8 cellular contexts compared by ENCODE assay signal in genomic region chrX:64204701-64205440, GRCh38. TPM values are rescaled to one million over a fixed set of nuclear protein-coding genes. Genes with fewer than 3 reads are reported as not detected.
A peak's percentile ranks its signal among the peaks of the same experiment; 100 is the strongest.
DNase-seq lines count a peak whose midpoint lies in the region; ATAC-seq and TF ChIP-seq lines count a peak whose summit lies in the region.

No MANE protein-coding gene starts in this region.

- H4K20me1 ChIP-seq in BLaER1 = peaks cover 47% of the 10 kb centered on the region

- H3K27ac Mint-ChIP-seq in T-helper 1 cell treated with Interleukin-12 subunit alpha and Interleukin-12 subunit beta and Interleukin-4 antibody, amounts not matched to agents 30 μg/mL and 1 μg/mL, for 36 hours = no peak overlapping the region
- peak overlapping the region; percentile 93 for H3K27ac Mint-ChIP-seq in dendritic cell treated with granulocyte-macrophage colony-stimulating factor and Interleukin-4, amounts not matched to agents 40 ng/mL and 50 ng/mL, for 4 days

- peaks cover 13% of the 10 kb centered on the region; the same call in 1 of the 2 replicates for H3K9me3 ChIP-seq in BLaER1
- H3K9me3 ChIP-seq in liver (ENCODE audit: control insufficient read depth in 4 of 4, low read length in 3 of 4) = no peaks in the 10 kb centered on the region

- no peaks in the 10 kb centered on the region for H3K9me3 Mint-ChIP-seq in T-helper 1 cell treated with Interleukin-12 subunit alpha and Interleukin-12 subunit beta and Interleukin-4 antibody, amounts not matched to agents 30 μg/mL and 1 μg/mL, for 36 hours
- H3K9me3 Mint-ChIP-seq in dendritic cell treated with granulocyte-macrophage colony-stimulating factor and Interleukin-4, amounts not matched to agents 40 ng/mL and 50 ng/mL, for 4 days = no peaks in the 10 kb centered on the region

- H3K27me3 Mint-ChIP-seq in T-helper 1 cell treated with Interleukin-12 subunit alpha and Interleukin-12 subunit beta and Interleukin-4 antibody, amounts not matched to agents 30 μg/mL and 1 μg/mL, for 36 hours (ENCODE audit: low read depth) = no peaks in the 10 kb centered on the region
- no peaks in the 10 kb centered on the region for H3K27me3 Mint-ChIP-seq in dendritic cell treated with granulocyte-macrophage colony-stimulating factor and Interleukin-4, amounts not matched to agents 40 ng/mL and 50 ng/mL, for 4 days

- H3K36me3 ChIP-seq in BLaER1 (no peaks in the 10 kb centered on the region), liver (ENCODE audit: control insufficient read depth in 4 of 4, insufficient read depth in 3 of 4, low read depth in 1 of 4, low read length in 3 of 4) (no peaks in the 10 kb centered on the region)

- H3K9ac ChIP-seq in BLaER1 = peak overlapping the region; percentile 79
- H3K9ac ChIP-seq in liver (ENCODE audit: low read depth in 1 of 2, low read length in 2 of 2) = peak overlapping the region in 1 of 2 donors; percentile 14

- peak overlapping the region; percentile 72 for H3K4me3 ChIP-seq in BLaER1
- peak overlapping the region; percentile 67 to 82 (median 75) for H3K4me3 ChIP-seq in liver (ENCODE audit: low read depth in 1 of 3, low read length in 3 of 3)

- ATAC-seq in GM19035 (IDR thresholded peaks at IDR 0.05; ENCODE audit: unreplicated experiment) = peak; percentile 16
- ATAC-seq in HG03442 (IDR thresholded peaks at IDR 0.05; ENCODE audit: unreplicated experiment) = peak; percentile 2

- under 1% methylated on average over 46 of the region's 46 CpGs for WGBS in liver

- H3K4me3 Mint-ChIP-seq in T-helper 1 cell treated with Interleukin-12 subunit alpha and Interleukin-12 subunit beta and Interleukin-4 antibody, amounts not matched to agents 30 μg/mL and 1 μg/mL, for 36 hours = peak overlapping the region; percentile 89
- peak overlapping the region; percentile 88 for H3K4me3 Mint-ChIP-seq in dendritic cell treated with granulocyte-macrophage colony-stimulating factor and Interleukin-4, amounts not matched to agents 40 ng/mL and 50 ng/mL, for 4 days

- H3K4me1 ChIP-seq in BLaER1 = peaks cover 30% of the 10 kb centered on the region
- peaks cover 0 to 32% (median 20%) of the 10 kb centered on the region in 4 donors for H3K4me1 ChIP-seq in liver (ENCODE audit: control insufficient read depth in 4 of 4, insufficient read depth in 4 of 4, low read length in 3 of 4)

- H3K27ac ChIP-seq in BLaER1 (peak overlapping the region; percentile 79), liver (ENCODE audit: low read depth in 1 of 2, low read length in 2 of 2) (peak overlapping the region; percentile 91 to 96)

- H3K4me2 ChIP-seq in BLaER1 = peak overlapping the region; percentile 79

- peaks cover 37% of the 10 kb centered on the region for H3K27me3 ChIP-seq in BLaER1
- H3K27me3 ChIP-seq in liver (ENCODE audit: control insufficient read depth in 4 of 4, insufficient read depth in 4 of 4, low read length in 3 of 4) = no peaks in the 10 kb centered on the region

- no peak for TF ChIP-seq CTCF in liver (IDR thresholded peaks at IDR 0.05; ENCODE audit: low read depth, low read length, missing input control)

- H3K36me3 Mint-ChIP-seq in T-helper 1 cell treated with Interleukin-12 subunit alpha and Interleukin-12 subunit beta and Interleukin-4 antibody, amounts not matched to agents 30 μg/mL and 1 μg/mL, for 36 hours (ENCODE audit: low read depth) = peaks cover 2% of the 10 kb centered on the region
- no peaks in the 10 kb centered on the region for H3K36me3 Mint-ChIP-seq in dendritic cell treated with granulocyte-macrophage colony-stimulating factor and Interleukin-4, amounts not matched to agents 40 ng/mL and 50 ng/mL, for 4 days (ENCODE audit: low read depth)

- intact Hi-C loops in dendritic cell treated with granulocyte-macrophage colony-stimulating factor and Interleukin-4, amounts not matched to agents 40 ng/mL and 50 ng/mL, for 4 days (cut with micrococcal nuclease) = loop anchor here (5.0 to 10.0 kb wide), 2 partner anchors 448 to 860 kb away; no protein-coding TSS in a partner anchor

- H3K4me1 Mint-ChIP-seq in T-helper 1 cell treated with Interleukin-12 subunit alpha and Interleukin-12 subunit beta and Interleukin-4 antibody, amounts not matched to agents 30 μg/mL and 1 μg/mL, for 36 hours (ENCODE audit: low read depth) = peaks cover 5% of the 10 kb centered on the region
- peaks cover 24% of the 10 kb centered on the region for H3K4me1 Mint-ChIP-seq in dendritic cell treated with granulocyte-macrophage colony-stimulating factor and Interleukin-4, amounts not matched to agents 40 ng/mL and 50 ng/mL, for 4 days (ENCODE audit: low read depth)

- TF ChIP-seq RAD21 in liver (IDR thresholded peaks at IDR 0.05) = no peak

- peak; percentile 7 for DNase-seq in stimulated activated CD8-positive, alpha-beta memory T cell treated with anti-CD3 and anti-CD28 coated beads, Interleukin-4, amount 100 ng/mL, for 24 hours (ENCODE audit: low read depth)
- DNase-seq in cerebellar nuclear complex (lab: John Stamatoyannopoulos, UW) = no peak

TF ChIP-seq in liver, 16 proteins besides CTCF, POLR2A, EP300 and RAD21:
- TF ChIP-seq REST (IDR thresholded peaks at IDR 0.05) = no peak
- TF ChIP-seq YY1 (IDR thresholded peaks at IDR 0.05) = no peak
- no peak for TF ChIP-seq ATF3 (IDR thresholded peaks at IDR 0.05)

RNA-seq across cellular contexts. Expression of gene AMER1, which starts 0.6 kb away (rescaled TPM):
- total RNA-seq in liver = 1 to 10 TPM; 2.7 to 5.2 TPM
- 1 to 10 TPM in 1 of 2 donors, under 1 TPM in 1; 0.40 to 1.3 TPM for polyA plus RNA-seq in liver

RNA-seq across cellular contexts. Expression of gene ASB12, which starts 25.5 kb away (rescaled TPM):
- not detected for total RNA-seq in liver
- polyA plus RNA-seq in liver = under 1 TPM in 1 of 2 donors, not detected in 1; 0.03 TPM
